8 cellular contexts compared by ENCODE assay signal in genomic region chr22:31084811-31085492, GRCh38. TPM values are rescaled to one million over a fixed set of nuclear protein-coding genes. Genes with fewer than 3 reads are reported as not detected.
DNase-seq lines count a peak whose midpoint lies in the region; ATAC-seq and TF ChIP-seq lines count a peak whose summit lies in the region.

No MANE protein-coding gene starts in this region.

- ATAC-seq in GM19025 (IDR thresholded peaks at IDR 0.05; ENCODE audit: low read depth, unreplicated experiment), result peak; percentile 65
- ATAC-seq in HG03432 (IDR thresholded peaks at IDR 0.05; ENCODE audit: unreplicated experiment), result peak; percentile 68
- peak; percentile 80 for ATAC-seq in left ventricle myocardium superior
- peak; percentile 73 to 85 (median 74) for ATAC-seq in psoas muscle

- TF ChIP-seq CTCF in adrenal gland (IDR thresholded peaks at IDR 0.05) (peak; percentile 64 to 86 (median 76)), psoas muscle (IDR thresholded peaks at IDR 0.05) (peak; percentile 82), uterus (IDR thresholded peaks at IDR 0.05) (peak; percentile 91 to 94 (median 94))

- peak; percentile 59 for DNase-seq in 8988T
- DNase-seq in T follicular helper cell (ENCODE audit: low read depth), result peak; percentile 78
- DNase-seq in adrenal gland, result peak; percentile 77 to 89 (median 84)
- DNase-seq in left ventricle myocardium superior, result peak; percentile 95
- peak; percentile 91 to 93 for DNase-seq in psoas muscle
- peak; percentile 89 to 91 for DNase-seq in uterus

- H3K9me3 ChIP-seq in adrenal gland (replicated peaks in 1 of 3) (no peaks in the 10 kb centered on the region), psoas muscle (no peaks in the 10 kb centered on the region), uterus (no peaks in the 10 kb centered on the region)

- TF ChIP-seq POLR2A in adrenal gland (IDR thresholded peaks at IDR 0.05) (peak; percentile 20 to 27), uterus (IDR thresholded peaks at IDR 0.05) (peak; percentile 80 to 81)

- WGBS in adrenal gland, 4 donors, result 0% methylated on average over 17 to 69 of the region's 69 CpGs; no CpG with 5 or more reads in 1 of the 4 donors
- WGBS in psoas muscle, 3 donors, result 0 to 1% (median 1%) methylated on average over 45 to 69 of the region's 69 CpGs

- H3K27ac ChIP-seq in adrenal gland (peak overlapping the region; percentile 6 to 90 (median 72)), psoas muscle (peak overlapping the region; percentile 94), uterus (peak overlapping the region; percentile 96 to 98)

- peaks cover 0 to 33% of the 10 kb centered on the region in 2 donors for H3K4me1 ChIP-seq in adrenal gland (replicated peaks in 1 of 2)
- H3K4me1 ChIP-seq in psoas muscle, result peaks cover 30% of the 10 kb centered on the region
- peaks cover 0 to 12% of the 10 kb centered on the region in 2 donors for H3K4me1 ChIP-seq in uterus

- intact Hi-C loops in adrenal gland (cut with DNase I), result loop anchor here (2.0 to 5.0 kb wide), 5 partner anchors 62 to 147 kb away; partner anchors contain the start of genes MORC2 (in 1 of the 2) and TUG1 (in 1 of the 2)
- intact Hi-C loops in left ventricle myocardium superior (cut with micrococcal nuclease), result loop anchor here (5.0 kb wide), 1 partner anchor 138 kb away; no protein-coding TSS in a partner anchor
- intact Hi-C loops in psoas muscle (cut with DNase I), result loop anchor here (2.0 to 10.0 kb wide), 4 partner anchors 116 to 150 kb away; partner anchors contain the start of genes MORC2 (in 1 of the 2) and TUG1 (in 1 of the 2)
- intact Hi-C loops in uterus (cut with DNase I; ENCODE audit: low total_unique reads), result loop anchor here (2.0 to 5.0 kb wide), 2 partner anchors 48 to 136 kb away; no protein-coding TSS in a partner anchor

- peaks cover 0 to 25% of the 10 kb centered on the region in 2 donors for H3K36me3 ChIP-seq in adrenal gland (replicated peaks in 1 of 2)
- peaks cover 0 to 23% of the 10 kb centered on the region in 2 donors for H3K36me3 ChIP-seq in psoas muscle (ENCODE audit: insufficient read depth in 1 of 2, low read depth in 1 of 2)
- no peaks in the 10 kb centered on the region for H3K36me3 ChIP-seq in uterus

- no peaks in the 10 kb centered on the region for H3K27me3 ChIP-seq in adrenal gland
- H3K27me3 ChIP-seq in psoas muscle (ENCODE audit: insufficient read depth in 3 of 3, low read length in 2 of 3), result no peaks in the 10 kb centered on the region
- H3K27me3 ChIP-seq in uterus, result no peaks in the 10 kb centered on the region

- peak overlapping the region; percentile 24 to 86 (median 52) for H3K4me3 ChIP-seq in adrenal gland
- peak overlapping the region; percentile 89 for H3K4me3 ChIP-seq in psoas muscle
- H3K4me3 ChIP-seq in uterus, result peak overlapping the region; percentile 85 to 98

RNA-seq across cellular contexts. Expression of gene SMTN, which starts 3.8 kb away (rescaled TPM):
- total RNA-seq in adrenal gland, result 100 to 1,000 TPM in 4 of 8 donors, 10 to 100 TPM in 4; 22.7 to 115 (median 101) TPM
- 100 to 1,000 TPM in 1 of 3 donors, 10 to 100 TPM in 1, 1 to 10 TPM in 1; 4.6 to 155 (median 58.6) TPM for polyA plus RNA-seq in adrenal gland
- total RNA-seq in left ventricle myocardium superior, result 278 TPM
- total RNA-seq in psoas muscle, result 10 to 100 TPM; 33.6 to 79.3 (median 66.5) TPM
- polyA plus RNA-seq in psoas muscle, result 10 to 100 TPM; 23.0 to 43.4 (median 36.5) TPM
- 100 to 1,000 TPM; 182 to 647 (median 274) TPM for total RNA-seq in uterus

RNA-seq across cellular contexts. Expression of gene SELENOM, which starts 22.4 kb away (rescaled TPM):
- total RNA-seq in adrenal gland (100 to 1,000 TPM in 6 of 8 donors, 10 to 100 TPM in 2; 73.4 to 546 (median 161) TPM), left ventricle myocardium superior (32.9 TPM), psoas muscle (10 to 100 TPM; 45.4 to 68.2 (median 52.3) TPM), uterus (1,000 to 10,000 TPM in 2 of 4 donors, 100 to 1,000 TPM in 1, 10 to 100 TPM in 1; 91.7 to 2,170 (median 948) TPM)
- polyA plus RNA-seq in adrenal gland (100 to 1,000 TPM in 2 of 3 donors, 10 to 100 TPM in 1; 22.9 to 208 (median 134) TPM), psoas muscle (10 to 100 TPM; 23.6 to 64.3 (median 44.0) TPM)

RNA-seq across cellular contexts. Expression of gene INPP5J, which starts 37.8 kb away (rescaled TPM):
- total RNA-seq in adrenal gland (1 to 10 TPM in 7 of 8 donors, under 1 TPM in 1; 0.48 to 8.1 (median 2.5) TPM), left ventricle myocardium superior (15.7 TPM), psoas muscle (1 to 10 TPM; 1.3 to 4.4 (median 2.5) TPM), uterus (1 to 10 TPM in 3 of 4 donors, under 1 TPM in 1; 0.59 to 7.9 (median 3.0) TPM)
- polyA plus RNA-seq in adrenal gland (1 to 10 TPM in 2 of 3 donors, under 1 TPM in 1; 0.48 to 5.8 (median 2.1) TPM), psoas muscle (under 1 TPM; 0.14 to 0.65 (median 0.36) TPM)

RNA-seq across cellular contexts. Expression of gene PLA2G3, which starts 55.4 kb away (rescaled TPM):
- total RNA-seq in adrenal gland (not detected), left ventricle myocardium superior (not detected), psoas muscle (not detected), uterus (not detected)
- polyA plus RNA-seq in adrenal gland (under 1 TPM in 1 of 3 donors, not detected in 2; 0.09 TPM), psoas muscle (not detected)

Comparison
In these comparisons a context has a peak if more than half of its experiments do, and no peak if none do; other contexts are left out.
1. Peak in every context shown above with its lines: DNase-seq, ATAC-seq, H3K4me3 ChIP-seq and H3K27ac ChIP-seq.